Comparison of ENCODE assay signal across 1 cellular context in genomic region chr10:75103881-75104686, GRCh38.
TF ChIP-seq lines count a peak whose summit lies in the region.

No MANE protein-coding gene starts in this region.

TF ChIP-seq in WTC11, 78 proteins besides CTCF, POLR2A, EP300 and RAD21 (continued from another document):
- no peak for TF ChIP-seq PRDM15 (CRISPR knock-in tag; IDR thresholded peaks at IDR 0.05)
- TF ChIP-seq E2F5 (CRISPR knock-in tag; IDR thresholded peaks at IDR 0.05), result no peak
- no peak for TF ChIP-seq OVOL2 (CRISPR knock-in tag; IDR thresholded peaks at IDR 0.05; ENCODE audit: borderline replicate concordance)
- no peak for TF ChIP-seq ZNF416 (CRISPR knock-in tag; IDR thresholded peaks at IDR 0.05)
TF ChIP-seq in WTC11: peak in this region for 0.
